ENCODE assay signal across 8 cellular contexts in the genomic region with DNA sequence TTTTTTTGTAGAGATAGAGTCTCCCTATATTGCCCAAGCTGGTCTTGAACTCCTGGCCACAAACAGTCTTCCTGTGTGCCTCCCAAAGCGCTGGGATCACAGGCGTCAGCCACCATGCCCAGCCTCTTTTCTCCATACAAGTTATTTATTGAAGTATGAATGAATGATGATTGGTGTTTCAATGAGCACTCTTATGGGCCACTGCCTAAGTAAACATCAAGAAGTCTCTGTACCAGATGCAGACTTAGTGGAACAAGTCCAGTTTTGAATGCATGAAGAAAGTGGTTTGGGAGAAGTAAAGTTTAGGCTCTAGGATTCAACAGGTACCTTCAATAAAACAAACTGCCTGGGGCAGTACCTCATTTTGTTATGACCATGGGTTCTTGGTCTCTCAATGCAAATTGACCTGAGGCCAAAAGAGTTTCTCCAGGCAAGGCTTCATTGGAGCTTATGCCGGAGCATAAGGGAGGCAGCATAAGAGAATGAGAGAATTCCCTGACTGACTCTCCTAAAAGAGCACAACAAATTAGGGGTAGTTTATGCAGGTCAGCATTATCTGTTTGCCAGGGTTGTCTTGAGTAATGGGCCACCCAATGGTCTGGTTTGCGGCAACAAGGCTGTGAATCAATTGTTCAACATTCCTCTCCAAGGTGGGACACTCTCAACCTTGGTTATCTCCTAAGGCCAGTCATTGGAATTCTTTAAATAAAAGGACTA. TPM values are rescaled to one million over a fixed set of nuclear protein-coding genes. Genes with fewer than 3 reads are reported as not detected.
DNase-seq lines count a peak whose midpoint lies in the region; ATAC-seq, FAIRE-seq and TF ChIP-seq lines count a peak whose summit lies in the region.

No MANE protein-coding gene starts in this region.

- FAIRE-seq in kidney (lab: Jason Lieb, UNC): no peak

- ATAC-seq in thoracic aorta (ENCODE audit: insufficient number of reproducible peaks, low FRiP score, low read depth) (no peak), GM19463 (IDR thresholded peaks at IDR 0.05; ENCODE audit: unreplicated experiment) (no peak)

- H3K4me1 Mint-ChIP-seq in activated T-cell treated with anti-CD3 and anti-CD28 coated beads, Interleukin-2, amount 50 U/mL, for 24 hours (ENCODE audit: low read depth): peaks cover 47% of the 10 kb centered on the region
- H3K4me1 Mint-ChIP-seq in activated T-helper 1 cell treated with anti-CD3 and anti-CD28 coated beads, Interleukin-12 subunit alpha, Interleukin-12 subunit beta, Interleukin-2, Interleukin-4 antibody, amounts not matched to agents 30 ng/mL and 10 ng/mL and 1 ng/mL, durations not matched to agents 14 hours and 24 hours and 36 hours (ENCODE audit: low read depth): peaks cover 46% of the 10 kb centered on the region

- DNase-seq in activated T-cell treated with anti-CD3 and anti-CD28 coated beads, Interleukin-2, amount 50 U/mL, for 24 hours: no peak
- DNase-seq in activated T-cell treated with anti-CD3 and anti-CD28 coated beads for 4 hours (no peak), kidney (no peak), thoracic aorta (ENCODE audit: low spot score) (no peak), amygdala (lab: John Stamatoyannopoulos, UW) (no peak), occipital lobe (lab: John Stamatoyannopoulos, UW) (no peak)
- DNase-seq in activated T-helper 1 cell treated with anti-CD3 and anti-CD28 coated beads, Interleukin-12 subunit alpha, Interleukin-12 subunit beta, Interleukin-2, Interleukin-4 antibody, amounts not matched to agents 30 ng/mL and 10 ng/mL and 1 ng/mL, durations not matched to agents 14 hours and 24 hours and 36 hours (ENCODE audit: low spot score): no peak

- peaks cover 26% of the 10 kb centered on the region for H3K36me3 Mint-ChIP-seq in activated T-cell treated with anti-CD3 and anti-CD28 coated beads, Interleukin-2, amount 50 U/mL, for 24 hours (ENCODE audit: low read depth)
- H3K36me3 Mint-ChIP-seq in activated T-helper 1 cell treated with anti-CD3 and anti-CD28 coated beads, Interleukin-12 subunit alpha, Interleukin-12 subunit beta, Interleukin-2, Interleukin-4 antibody, amounts not matched to agents 30 ng/mL and 10 ng/mL and 1 ng/mL, durations not matched to agents 14 hours and 24 hours and 36 hours (ENCODE audit: low read depth): peaks cover 4% of the 10 kb centered on the region

- no peaks in the 10 kb centered on the region for H3K9me3 ChIP-seq in kidney (ENCODE audit: control insufficient read depth in 1 of 2, low read length in 2 of 2)
- H3K9me3 ChIP-seq in thoracic aorta: no peaks in the 10 kb centered on the region

- peaks cover 7 to 12% of the 10 kb centered on the region in 2 donors for H3K4me1 ChIP-seq in kidney (ENCODE audit: control insufficient read depth in 1 of 2, insufficient read depth in 1 of 2, low read depth in 1 of 2, low read length in 2 of 2)
- H3K4me1 ChIP-seq in thoracic aorta (ENCODE audit: control insufficient read depth in 1 of 2, low read depth in 2 of 2): peaks cover 15 to 26% of the 10 kb centered on the region in 2 donors

- peak overlapping the region; percentile 90 for H3K4me3 Mint-ChIP-seq in activated T-cell treated with anti-CD3 and anti-CD28 coated beads, Interleukin-2, amount 50 U/mL, for 24 hours
- peak overlapping the region; percentile 81 for H3K4me3 Mint-ChIP-seq in activated T-helper 1 cell treated with anti-CD3 and anti-CD28 coated beads, Interleukin-12 subunit alpha, Interleukin-12 subunit beta, Interleukin-2, Interleukin-4 antibody, amounts not matched to agents 30 ng/mL and 10 ng/mL and 1 ng/mL, durations not matched to agents 14 hours and 24 hours and 36 hours

- peak overlapping the region; percentile 84 to 93 for H3K4me3 ChIP-seq in kidney (ENCODE audit: low read length in 2 of 2)
- peak overlapping the region; percentile 98 for H3K4me3 ChIP-seq in thoracic aorta

- TF ChIP-seq CTCF in kidney (IDR thresholded peaks at IDR 0.05; ENCODE audit: borderline replicate concordance, extremely low read depth, insufficient read depth) (no peak), thoracic aorta (IDR thresholded peaks at IDR 0.05) (no peak)

- intact Hi-C loops in activated T-helper 1 cell treated with anti-CD3 and anti-CD28 coated beads, Interleukin-12 subunit alpha, Interleukin-12 subunit beta, Interleukin-2, Interleukin-4 antibody, amounts not matched to agents 30 ng/mL and 10 ng/mL and 1 ng/mL, durations not matched to agents 14 hours and 24 hours and 36 hours (cut with micrococcal nuclease): loop anchor here (1.0 to 2.0 kb wide), 5 partner anchors 19 to 413 kb away; partner anchors contain the start of genes CGRRF1 and GCH1
- intact Hi-C loops in kidney (cut with DNase I): no loop called here

- H3K27me3 ChIP-seq in thoracic aorta (replicated peaks; ENCODE audit: insufficient read depth): no peaks in the 10 kb centered on the region

- H3K27ac ChIP-seq in kidney (ENCODE audit: low read depth in 2 of 2, low read length in 2 of 2) (peak overlapping the region in 1 of 2 donors; percentile 88), thoracic aorta (peak overlapping the region; percentile 74 to 97)

- no peaks in the 10 kb centered on the region for H3K27me3 Mint-ChIP-seq in activated T-cell treated with anti-CD3 and anti-CD28 coated beads, Interleukin-2, amount 50 U/mL, for 24 hours
- H3K27me3 Mint-ChIP-seq in activated T-helper 1 cell treated with anti-CD3 and anti-CD28 coated beads, Interleukin-12 subunit alpha, Interleukin-12 subunit beta, Interleukin-2, Interleukin-4 antibody, amounts not matched to agents 30 ng/mL and 10 ng/mL and 1 ng/mL, durations not matched to agents 14 hours and 24 hours and 36 hours (ENCODE audit: insufficient read depth): no peaks in the 10 kb centered on the region

- H3K9me3 Mint-ChIP-seq in activated T-cell treated with anti-CD3 and anti-CD28 coated beads, Interleukin-2, amount 50 U/mL, for 24 hours: no peaks in the 10 kb centered on the region
- no peaks in the 10 kb centered on the region for H3K9me3 Mint-ChIP-seq in activated T-helper 1 cell treated with anti-CD3 and anti-CD28 coated beads, Interleukin-12 subunit alpha, Interleukin-12 subunit beta, Interleukin-2, Interleukin-4 antibody, amounts not matched to agents 30 ng/mL and 10 ng/mL and 1 ng/mL, durations not matched to agents 14 hours and 24 hours and 36 hours

- H3K9ac ChIP-seq in kidney (ENCODE audit: low read length in 2 of 2): no peak overlapping the region

- H3K27ac Mint-ChIP-seq in activated T-cell treated with anti-CD3 and anti-CD28 coated beads, Interleukin-2, amount 50 U/mL, for 24 hours: peak overlapping the region; percentile 94
- peak overlapping the region; percentile 88 for H3K27ac Mint-ChIP-seq in activated T-helper 1 cell treated with anti-CD3 and anti-CD28 coated beads, Interleukin-12 subunit alpha, Interleukin-12 subunit beta, Interleukin-2, Interleukin-4 antibody, amounts not matched to agents 30 ng/mL and 10 ng/mL and 1 ng/mL, durations not matched to agents 14 hours and 24 hours and 36 hours

- no peaks in the 10 kb centered on the region for H3K36me3 ChIP-seq in kidney (ENCODE audit: control insufficient read depth in 1 of 2, insufficient read depth in 2 of 2, low read length in 2 of 2)
- H3K36me3 ChIP-seq in thoracic aorta: no peaks in the 10 kb centered on the region

RNA-seq across cellular contexts. Expression of gene GMFB, which starts 1.1 kb away (rescaled TPM):
- total RNA-seq in activated T-helper 1 cell treated with anti-CD3 and anti-CD28 coated beads, Interleukin-12 subunit alpha, Interleukin-12 subunit beta, Interleukin-2, Interleukin-4 antibody, amounts not matched to agents 30 ng/mL and 10 ng/mL and 1 ng/mL, durations not matched to agents 14 hours and 24 hours and 36 hours: 39.5 and 39.7 TPM in 2 replicates
- total RNA-seq in kidney (53.6 TPM), thoracic aorta (10 to 100 TPM; 22.9 to 47.1 TPM), occipital lobe (257 TPM)
- 22.7 TPM for polyA plus RNA-seq in kidney (ENCODE audit: insufficient read depth, low read depth, low replicate concordance)

RNA-seq across cellular contexts. Expression of gene CGRRF1, which starts 19.8 kb away (rescaled TPM):
- 8.5 and 13.2 TPM in 2 replicates for total RNA-seq in activated T-helper 1 cell treated with anti-CD3 and anti-CD28 coated beads, Interleukin-12 subunit alpha, Interleukin-12 subunit beta, Interleukin-2, Interleukin-4 antibody, amounts not matched to agents 30 ng/mL and 10 ng/mL and 1 ng/mL, durations not matched to agents 14 hours and 24 hours and 36 hours
- total RNA-seq in kidney: 19.6 TPM
- 26.2 TPM for polyA plus RNA-seq in kidney (ENCODE audit: insufficient read depth, low read depth, low replicate concordance)
- 10 to 100 TPM; 15.2 to 42.2 TPM for total RNA-seq in thoracic aorta
- total RNA-seq in occipital lobe: 18.9 TPM

RNA-seq across cellular contexts. Expression of gene CNIH1, which starts 48.7 kb away (rescaled TPM):
- 105 and 109 TPM in 2 replicates for total RNA-seq in activated T-helper 1 cell treated with anti-CD3 and anti-CD28 coated beads, Interleukin-12 subunit alpha, Interleukin-12 subunit beta, Interleukin-2, Interleukin-4 antibody, amounts not matched to agents 30 ng/mL and 10 ng/mL and 1 ng/mL, durations not matched to agents 14 hours and 24 hours and 36 hours
- total RNA-seq in kidney (64.8 TPM), thoracic aorta (100 to 1,000 TPM; 128 to 142 TPM), occipital lobe (39.3 TPM)
- 78.3 TPM for polyA plus RNA-seq in kidney (ENCODE audit: insufficient read depth, low read depth, low replicate concordance)
